Comparison of ENCODE assay signal across 1 cellular context in genomic region chr19:1325568-1326294, GRCh38.
TF ChIP-seq lines count a peak whose summit lies in the region.

No MANE protein-coding gene starts in this region.

TF ChIP-seq in GM23338, 12 proteins besides CTCF, POLR2A, EP300 and RAD21 (continued from another document):
- TF ChIP-seq, protein P1, sequence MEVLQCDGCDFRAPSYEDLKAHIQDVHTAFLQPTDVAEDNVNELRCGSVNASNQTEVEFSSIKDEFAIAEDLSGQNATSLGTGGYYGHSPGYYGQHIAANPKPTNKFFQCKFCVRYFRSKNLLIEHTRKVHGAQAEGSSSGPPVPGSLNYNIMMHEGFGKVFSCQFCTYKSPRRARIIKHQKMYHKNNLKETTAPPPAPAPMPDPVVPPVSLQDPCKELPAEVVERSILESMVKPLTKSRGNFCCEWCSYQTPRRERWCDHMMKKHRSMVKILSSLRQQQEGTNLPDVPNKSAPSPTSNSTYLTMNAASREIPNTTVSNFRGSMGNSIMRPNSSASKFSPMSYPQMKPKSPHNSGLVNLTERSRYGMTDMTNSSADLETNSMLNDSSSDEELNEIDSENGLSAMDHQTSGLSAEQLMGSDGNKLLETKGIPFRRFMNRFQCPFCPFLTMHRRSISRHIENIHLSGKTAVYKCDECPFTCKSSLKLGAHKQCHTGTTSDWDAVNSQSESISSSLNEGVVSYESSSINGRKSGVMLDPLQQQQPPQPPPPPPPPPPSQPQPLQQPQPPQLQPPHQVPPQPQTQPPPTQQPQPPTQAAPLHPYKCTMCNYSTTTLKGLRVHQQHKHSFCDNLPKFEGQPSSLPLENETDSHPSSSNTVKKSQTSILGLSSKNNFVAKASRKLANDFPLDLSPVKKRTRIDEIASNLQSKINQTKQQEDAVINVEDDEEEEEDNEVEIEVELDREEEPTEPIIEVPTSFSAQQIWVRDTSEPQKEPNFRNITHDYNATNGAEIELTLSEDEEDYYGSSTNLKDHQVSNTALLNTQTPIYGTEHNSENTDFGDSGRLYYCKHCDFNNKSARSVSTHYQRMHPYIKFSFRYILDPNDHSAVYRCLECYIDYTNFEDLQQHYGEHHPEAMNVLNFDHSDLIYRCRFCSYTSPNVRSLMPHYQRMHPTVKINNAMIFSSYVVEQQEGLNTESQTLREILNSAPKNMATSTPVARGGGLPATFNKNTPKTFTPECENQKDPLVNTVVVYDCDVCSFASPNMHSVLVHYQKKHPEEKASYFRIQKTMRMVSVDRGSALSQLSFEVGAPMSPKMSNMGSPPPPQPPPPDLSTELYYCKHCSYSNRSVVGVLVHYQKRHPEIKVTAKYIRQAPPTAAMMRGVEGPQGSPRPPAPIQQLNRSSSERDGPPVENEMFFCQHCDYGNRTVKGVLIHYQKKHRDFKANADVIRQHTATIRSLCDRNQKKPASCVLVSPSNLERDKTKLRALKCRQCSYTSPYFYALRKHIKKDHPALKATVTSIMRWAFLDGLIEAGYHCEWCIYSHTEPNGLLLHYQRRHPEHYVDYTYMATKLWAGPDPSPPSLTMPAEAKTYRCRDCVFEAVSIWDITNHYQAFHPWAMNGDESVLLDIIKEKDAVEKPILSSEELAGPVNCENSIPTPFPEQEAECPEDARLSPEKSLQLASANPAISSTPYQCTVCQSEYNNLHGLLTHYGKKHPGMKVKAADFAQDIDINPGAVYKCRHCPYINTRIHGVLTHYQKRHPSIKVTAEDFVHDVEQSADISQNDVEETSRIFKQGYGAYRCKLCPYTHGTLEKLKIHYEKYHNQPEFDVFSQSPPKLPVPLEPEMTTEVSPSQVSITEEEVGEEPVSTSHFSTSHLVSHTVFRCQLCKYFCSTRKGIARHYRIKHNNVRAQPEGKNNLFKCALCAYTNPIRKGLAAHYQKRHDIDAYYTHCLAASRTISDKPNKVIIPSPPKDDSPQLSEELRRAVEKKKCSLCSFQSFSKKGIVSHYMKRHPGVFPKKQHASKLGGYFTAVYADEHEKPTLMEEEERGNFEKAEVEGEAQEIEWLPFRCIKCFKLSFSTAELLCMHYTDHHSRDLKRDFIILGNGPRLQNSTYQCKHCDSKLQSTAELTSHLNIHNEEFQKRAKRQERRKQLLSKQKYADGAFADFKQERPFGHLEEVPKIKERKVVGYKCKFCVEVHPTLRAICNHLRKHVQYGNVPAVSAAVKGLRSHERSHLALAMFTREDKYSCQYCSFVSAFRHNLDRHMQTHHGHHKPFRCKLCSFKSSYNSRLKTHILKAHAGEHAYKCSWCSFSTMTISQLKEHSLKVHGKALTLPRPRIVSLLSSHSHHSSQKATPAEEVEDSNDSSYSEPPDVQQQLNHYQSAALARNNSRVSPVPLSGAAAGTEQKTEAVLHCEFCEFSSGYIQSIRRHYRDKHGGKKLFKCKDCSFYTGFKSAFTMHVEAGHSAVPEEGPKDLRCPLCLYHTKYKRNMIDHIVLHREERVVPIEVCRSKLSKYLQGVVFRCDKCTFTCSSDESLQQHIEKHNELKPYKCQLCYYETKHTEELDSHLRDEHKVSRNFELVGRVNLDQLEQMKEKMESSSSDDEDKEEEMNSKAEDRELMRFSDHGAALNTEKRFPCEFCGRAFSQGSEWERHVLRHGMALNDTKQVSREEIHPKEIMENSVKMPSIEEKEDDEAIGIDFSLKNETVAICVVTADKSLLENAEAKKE (CRISPR knock-in tag; IDR thresholded peaks at IDR 0.05), result no peak
- no peak for TF ChIP-seq ZNF114 (CRISPR knock-in tag; IDR thresholded peaks at IDR 0.05)
- TF ChIP-seq JUNB (IDR thresholded peaks at IDR 0.05; ENCODE audit: unreplicated experiment), result no peak
- no peak for TF ChIP-seq ETS1 (IDR thresholded peaks at IDR 0.05)
- no peak for TF ChIP-seq EZH2phosphoT487 (IDR thresholded peaks at IDR 0.05; ENCODE audit: unreplicated experiment)
- TF ChIP-seq EZH2 (IDR thresholded peaks at IDR 0.05; ENCODE audit: low read depth, unreplicated experiment), result no peak
- no peak for TF ChIP-seq ZNF331 (CRISPR knock-in tag; IDR thresholded peaks at IDR 0.05; ENCODE audit: low read depth)
TF ChIP-seq in GM23338: peak in this region for 0.
